Comparison of ENCODE assay signal across 8 cellular contexts in genomic region chr5:108748010-108748353, GRCh38. TPM values are rescaled to one million over a fixed set of nuclear protein-coding genes. Genes with fewer than 3 reads are reported as not detected.
DNase-seq lines count a peak whose midpoint lies in the region; ATAC-seq and TF ChIP-seq lines count a peak whose summit lies in the region.

No MANE protein-coding gene starts in this region.

- H3K9me3 ChIP-seq in naive thymus-derived CD4-positive, alpha-beta T cell (ENCODE audit: control insufficient read depth in 2 of 3, low read length in 3 of 3): no peaks in the 10 kb centered on the region

- peak overlapping the region; percentile 83 to 100 (median 93) for H3K4me3 Mint-ChIP-seq in naive thymus-derived CD4-positive, alpha-beta T cell

- ATAC-seq in naive thymus-derived CD4-positive, alpha-beta T cell: no peak
- ATAC-seq in HG02678 (IDR thresholded peaks at IDR 0.05; ENCODE audit: unreplicated experiment) (no peak), GM18909 (IDR thresholded peaks at IDR 0.05; ENCODE audit: poor library complexity, unreplicated experiment) (no peak), GM21825 (IDR thresholded peaks at IDR 0.05; ENCODE audit: unreplicated experiment) (no peak)

- H3K4me3 ChIP-seq in BJ (ENCODE audit: low read depth, low read length) (peak overlapping the region; percentile 90), NB4 (ENCODE audit: low read depth, low read length) (peak overlapping the region; percentile 72), dorsolateral prefrontal cortex (peak overlapping the region; percentile 67 to 99 (median 93))
- H3K4me3 ChIP-seq in naive thymus-derived CD4-positive, alpha-beta T cell (ENCODE audit: low read length): peak overlapping the region; percentile 91

- DNase-seq in BJ (ENCODE audit: low read depth): no peak
- no peak for DNase-seq in NB4 (ENCODE audit: low read depth)
- DNase-seq in dorsolateral prefrontal cortex: no peak
- DNase-seq in naive thymus-derived CD4-positive, alpha-beta T cell: no peak
- no peak for DNase-seq in HCEC 1CT

- H3K27me3 Mint-ChIP-seq in naive thymus-derived CD4-positive, alpha-beta T cell: peaks cover 0 to 53% (median 0%) of the 10 kb centered on the region in 5 donors

- H3K36me3 ChIP-seq in BJ (ENCODE audit: control insufficient read depth, insufficient read depth, low read length): no peaks in the 10 kb centered on the region
- H3K36me3 ChIP-seq in naive thymus-derived CD4-positive, alpha-beta T cell (ENCODE audit: control insufficient read depth in 2 of 3, insufficient read depth in 3 of 3, low read length in 3 of 3): peaks cover 0 to 10% (median 0%) of the 10 kb centered on the region in 3 experiments

- intact Hi-C loops in dorsolateral prefrontal cortex (cut with DNase I): loop anchor here (1.0 to 2.0 kb wide), 3 partner anchors 20 to 67 kb away; no protein-coding TSS in a partner anchor
- intact Hi-C loops in naive thymus-derived CD4-positive, alpha-beta T cell (cut with micrococcal nuclease): loop anchor here (1.0 to 10.0 kb wide), 11 partner anchors 19 to 1991 kb away; partner anchors contain the start of genes FBXL17 (in 2 of the 2), MAN2A1 (in 2 of the 2), SLC25A46 (in 1 of the 2) and TMEM232 (in 1 of the 2)

- CTCF ChIA-PET in BJ (lab: Yijun Ruan, JAX): interaction anchor here (0.7 kb wide), 1 partner anchor 106 kb away, joined by 3 read pairs; no protein-coding TSS in a partner anchor
- CTCF ChIA-PET in naive thymus-derived CD4-positive, alpha-beta T cell (lab: Charles Lee): no interaction called here

- no peak for TF ChIP-seq POLR2A in NB4 (IDR thresholded peaks at IDR 0.05; ENCODE audit: extremely low read depth, insufficient read length)

- TF ChIP-seq CTCF in BJ (IDR thresholded peaks at IDR 0.05; ENCODE audit: insufficient read depth, low read depth, low read length): no peak
- no peak for TF ChIP-seq CTCF in NB4 (IDR thresholded peaks at IDR 0.05; ENCODE audit: low read depth, low read length)
- no peak for TF ChIP-seq CTCF in dorsolateral prefrontal cortex (IDR thresholded peaks at IDR 0.05 in 54 of 56, conservative IDR thresholded peaks at IDR 0.05 in 2 of 56; ENCODE audit: low read depth in 1 of 56, partially characterized antibody in 56 of 56)

- H3K27me3 ChIP-seq in BJ (ENCODE audit: control insufficient read depth, insufficient read depth, low read length) (no peaks in the 10 kb centered on the region), dorsolateral prefrontal cortex (no peaks in the 10 kb centered on the region)
- H3K27me3 ChIP-seq in naive thymus-derived CD4-positive, alpha-beta T cell (ENCODE audit: control insufficient read depth in 2 of 2, insufficient read depth in 2 of 2, low read length in 2 of 2): no peaks in the 10 kb centered on the region

- no peaks in the 10 kb centered on the region for H3K9me3 Mint-ChIP-seq in naive thymus-derived CD4-positive, alpha-beta T cell

- peak overlapping the region; percentile 63 to 99 (median 95) for H3K27ac ChIP-seq in dorsolateral prefrontal cortex
- H3K27ac ChIP-seq in naive thymus-derived CD4-positive, alpha-beta T cell (ENCODE audit: low read depth, low read length): peak overlapping the region; percentile 94

- H3K36me3 Mint-ChIP-seq in naive thymus-derived CD4-positive, alpha-beta T cell: peaks cover 0 to 3% (median 0%) of the 10 kb centered on the region in 5 donors

- H3K4me1 ChIP-seq in naive thymus-derived CD4-positive, alpha-beta T cell (ENCODE audit: control insufficient read depth in 2 of 2, insufficient read depth in 2 of 2, low read length in 2 of 2): peaks cover 10 to 12% of the 10 kb centered on the region in 2 donors

- H3K4me1 Mint-ChIP-seq in naive thymus-derived CD4-positive, alpha-beta T cell: peaks cover 9 to 26% (median 13%) of the 10 kb centered on the region in 7 donors

- POLR2A ChIA-PET in BJ (lab: Charles Lee): interaction anchor here (0.5 to 1.3 kb wide), 2 partner anchors 13 to 20 kb away, joined by 4 to 7 read pairs; no protein-coding TSS in a partner anchor
- POLR2A ChIA-PET in naive thymus-derived CD4-positive, alpha-beta T cell (lab: Charles Lee): interaction anchor here (0.8 to 1.8 kb wide), 3 partner anchors 14 to 662 kb away, joined by 3 to 11 read pairs (median 6); partner anchors contain the start of gene PJA2

- H3K27ac Mint-ChIP-seq in naive thymus-derived CD4-positive, alpha-beta T cell: peak overlapping the region in 8 of 9 donors; percentile 82 to 98 (median 94)

RNA-seq across cellular contexts. Expression of gene FER, which starts 0.3 kb away (rescaled TPM):
- 4.0 and 11.6 TPM in 2 replicates for polyA plus RNA-seq in BJ (2011; rRNA removed)
- polyA minus RNA-seq in BJ (2011; rRNA and poly(A)+ RNA removed): 14.4 and 19.2 TPM in 2 replicates
- 10 to 100 TPM; 39.6 to 77.6 (median 61.7) TPM for total RNA-seq in dorsolateral prefrontal cortex
- 10 to 100 TPM in 4 of 5 experiments, 1 to 10 TPM in 1; 2.7 to 17.6 (median 15.4) TPM for total RNA-seq in naive thymus-derived CD4-positive, alpha-beta T cell
- polyA plus RNA-seq in naive thymus-derived CD4-positive, alpha-beta T cell: 10 to 100 TPM; 10.8 to 11.1 TPM
